13 cellular contexts compared by ENCODE assay signal in genomic region chr12:10354502-10354901, GRCh38. TPM values are rescaled to one million over a fixed set of nuclear protein-coding genes. Genes with fewer than 3 reads are reported as not detected.
DNase-seq lines count a peak whose midpoint lies in the region; ATAC-seq lines count a peak whose summit lies in the region.
"Had no signal": no experiment of that assay in that cellular context is flagged by ENCODE, and none has a peak within 500 bp of the region (broad histone marks: within the 10 kb centered on the region; RNA-seq: fewer than 3 reads in every experiment).

No MANE protein-coding gene starts in this region.

- no peak overlapping the region for H2BK120ac ChIP-seq in neuronal stem cell (ENCODE audit: low read depth, low read length)

- H3K4ac ChIP-seq in neuronal stem cell (ENCODE audit: low read length): no peak overlapping the region

- H4K91ac ChIP-seq in neuronal stem cell (ENCODE audit: low read depth, low read length, poor library complexity): no peak overlapping the region

- no peak overlapping the region for H2BK5ac ChIP-seq in neuronal stem cell (ENCODE audit: low read length)

- H2AK5ac ChIP-seq in neuronal stem cell (ENCODE audit: low read depth, low read length): no peak overlapping the region

- no peaks in the 10 kb centered on the region for H3K9me3 ChIP-seq in neuronal stem cell (replicated peaks in 1 of 2; ENCODE audit: control insufficient read depth in 2 of 2, insufficient read depth in 1 of 2, low read depth in 1 of 2, low read length in 2 of 2)

- WGBS in neuronal stem cell (ENCODE audit: extremely low coverage in 2 of 2, insufficient read length in 2 of 2, insufficient replicate concordance in 1 of 2), 2 donors: no CpG with 5 or more reads among the region's 2 CpGs

- H3K27ac ChIP-seq in neuronal stem cell (replicated peaks; ENCODE audit: low read length): no peak overlapping the region
- H3K27ac ChIP-seq: spleen had no signal

- peaks cover 0 to 3% of the 10 kb centered on the region in 2 donors for H3K4me1 ChIP-seq in neuronal stem cell (ENCODE audit: control insufficient read depth in 2 of 2, insufficient read depth in 1 of 2, low read depth in 1 of 2, low read length in 2 of 2)
- H3K4me1 ChIP-seq: spleen had no signal

- no peak overlapping the region for H3K4me3 ChIP-seq in neuronal stem cell (ENCODE audit: low read length in 2 of 2)
- H3K4me3 ChIP-seq: spleen had no signal

- peak overlapping the region; percentile 29 for H2AFZ ChIP-seq in neuronal stem cell (ENCODE audit: low read length)

- H3K36me3 ChIP-seq in neuronal stem cell (replicated peaks in 1 of 2; ENCODE audit: control insufficient read depth in 2 of 2, insufficient read depth in 2 of 2, low read length in 2 of 2): no peaks in the 10 kb centered on the region
- H3K36me3 ChIP-seq: spleen had no signal

- H3K9ac ChIP-seq in neuronal stem cell (ENCODE audit: low read depth, low read length, poor library complexity): no peak overlapping the region

- no peak overlapping the region for H3K18ac ChIP-seq in neuronal stem cell (ENCODE audit: low read length)

- H3K79me1 ChIP-seq in neuronal stem cell (ENCODE audit: low read depth, low read length): no peaks in the 10 kb centered on the region

- no peak overlapping the region for H2BK12ac ChIP-seq in neuronal stem cell (ENCODE audit: low read length)

- no peak overlapping the region for H3K23ac ChIP-seq in neuronal stem cell (ENCODE audit: low read depth, low read length, poor library complexity)

- H3K14ac ChIP-seq in neuronal stem cell (ENCODE audit: low read length): no peak overlapping the region

- DNase-seq in H4 (ENCODE audit: low spot score) (peak; percentile 48), NCI-H2029 (lab: John Stamatoyannopoulos, UW) (peak; percentile 58), dermis blood vessel endothelial cell (peak; percentile 51), neuronal stem cell (ENCODE audit: low spot score) (no peak), hepatic stellate cell (ENCODE audit: low spot score) (no peak), NCI-H524 (lab: John Stamatoyannopoulos, UW) (no peak)
- DNase-seq: activated naive CD4-positive, alpha-beta T cell treated with Interleukin-2 at 50 U/mL for 16 hours; CD4-positive, alpha-beta T cell; HCEC 1CT; NCI-H1092; NCI-H526; spleen had no signal

- no peak overlapping the region for H4K8ac ChIP-seq in neuronal stem cell (ENCODE audit: low read depth, low read length)

- no peak overlapping the region for H3K4me2 ChIP-seq in neuronal stem cell (ENCODE audit: insufficient read depth, low read length, poor library complexity, severe bottlenecking)

- ATAC-seq in GM19452 (IDR thresholded peaks at IDR 0.05; ENCODE audit: unreplicated experiment): no peak

- H3K27me3 ChIP-seq in neuronal stem cell (ENCODE audit: control insufficient read depth in 3 of 3, insufficient read depth in 3 of 3, low read depth in 1 of 3, low read length in 3 of 3): no peaks in the 10 kb centered on the region
- H3K27me3 ChIP-seq: spleen had no signal

- H2BK15ac ChIP-seq in neuronal stem cell (ENCODE audit: low read length): no peak overlapping the region

RNA-seq across cellular contexts. Expression of gene KLRK1, which starts 35.3 kb away (rescaled TPM):
- not detected in 2 replicates for total RNA-seq in H4 (2014; rRNA removed; shearing (Covaris generic))
- not detected in 2 replicates for total RNA-seq in dermis blood vessel endothelial cell
- not detected for polyA plus RNA-seq in neuronal stem cell (2013, experiment 1 of 2)
- not detected for polyA plus RNA-seq in neuronal stem cell (2013, experiment 2 of 2)

RNA-seq across cellular contexts. Expression of gene KLRD1, which starts 46.8 kb away (rescaled TPM):
- total RNA-seq in H4 (2014; rRNA removed; shearing (Covaris generic)): 0.77 and 6.7 TPM in 2 replicates
- total RNA-seq in dermis blood vessel endothelial cell: 0.19 and 0.34 TPM in 2 replicates
- polyA plus RNA-seq in neuronal stem cell (2013, experiment 1 of 2): 0.08 TPM
- polyA plus RNA-seq in neuronal stem cell (2013, experiment 2 of 2): 0.08 TPM

RNA-seq across cellular contexts. Expression of gene KLRC4, which starts 55.1 kb away (rescaled TPM):
- not detected in 2 replicates for total RNA-seq in H4 (2014; rRNA removed; shearing (Covaris generic))
- total RNA-seq in dermis blood vessel endothelial cell: not detected in 2 replicates
- polyA plus RNA-seq in neuronal stem cell (2013, experiment 1 of 2): not detected
- polyA plus RNA-seq in neuronal stem cell (2013, experiment 2 of 2): not detected
- total RNA-seq: CD4-positive, alpha-beta T cell had no signal

Comparison
In these comparisons a context has a peak if more than half of its experiments do, and no peak if none do; other contexts are left out.
1. DNase-seq: peak in H4 (single experiment), NCI-H2029 (single experiment) and dermis blood vessel endothelial cell (single experiment); none in neuronal stem cell (single experiment), hepatic stellate cell (single experiment) and NCI-H524 (0 of 2).